ENCODE assay signal across 14 cellular contexts in genomic region chr5:176793736-176794135, GRCh38. TPM values are rescaled to one million over a fixed set of nuclear protein-coding genes. Genes with fewer than 3 reads are reported as not detected.
"Had no signal": no experiment of that assay in that cellular context is flagged by ENCODE, and none has a peak within 500 bp of the region (broad histone marks: within the 10 kb centered on the region; RNA-seq: fewer than 3 reads in every experiment).

No MANE protein-coding gene starts in this region.

- H3K27ac Mint-ChIP-seq: activated CD4-positive, alpha-beta memory T cell treated with anti-CD3 and anti-CD28 coated beads for 36 hours; activated naive CD8-positive, alpha-beta T cell; immature natural killer cell; naive thymus-derived CD4-positive, alpha-beta T cell had no signal

- DNase-seq: activated CD4-positive, alpha-beta memory T cell treated with anti-CD3 and anti-CD28 coated beads for 36 hours; activated effector memory CD4-positive, alpha-beta T cell treated with anti-CD3 and anti-CD28 coated beads, Interleukin-2, amount 50 U/mL, for 16 hours; activated T-cell treated with anti-CD3 and anti-CD28 coated beads, Interleukin-2, amount 50 U/mL, for 4 hours; glutamatergic neuron; immature natural killer cell; left colon; naive thymus-derived CD4-positive, alpha-beta T cell; stimulated activated CD4-positive, alpha-beta T cell treated with anti-CD3 and anti-CD28 coated beads, Interleukin-2, amount 100 ng/mL, for 48 hours; stimulated activated naive CD4-positive, alpha-beta T cell treated with Interleukin-2 at 50 U/mL for 16 hours; T-helper 9 cell had no signal

- H3K9me3 Mint-ChIP-seq: activated CD4-positive, alpha-beta memory T cell treated with anti-CD3 and anti-CD28 coated beads for 36 hours; activated T-cell treated with anti-CD3 and anti-CD28 coated beads, Interleukin-2, amount 50 U/mL, for 4 hours had no signal

- H3K36me3 Mint-ChIP-seq: activated CD4-positive, alpha-beta memory T cell treated with anti-CD3 and anti-CD28 coated beads for 36 hours; activated naive CD8-positive, alpha-beta T cell; immature natural killer cell; naive thymus-derived CD4-positive, alpha-beta T cell had no signal

- H3K4me3 Mint-ChIP-seq: activated CD4-positive, alpha-beta memory T cell treated with anti-CD3 and anti-CD28 coated beads for 36 hours; activated naive CD8-positive, alpha-beta T cell; activated T-cell treated with anti-CD3 and anti-CD28 coated beads, Interleukin-2, amount 50 U/mL, for 4 hours; immature natural killer cell; naive thymus-derived CD4-positive, alpha-beta T cell had no signal

- ATAC-seq: activated T-cell treated with anti-CD3 and anti-CD28 coated beads, Interleukin-2, amount 50 U/mL, for 4 hours; left colon; naive thymus-derived CD4-positive, alpha-beta T cell had no signal

- H3K4me1 Mint-ChIP-seq: immature natural killer cell had no signal

RNA-seq across cellular contexts. Expression of gene UNC5A, which starts 16.6 kb away (rescaled TPM):
- total RNA-seq: activated CD4-positive, alpha-beta memory T cell treated with anti-CD3 and anti-CD28 coated beads for 36 hours; activated T-cell treated with anti-CD3 and anti-CD28 coated beads, Interleukin-2, amount 50 U/mL, for 4 hours; esophagus mucosa; fibroblast of villous mesenchyme; left colon; mononuclear cell; naive thymus-derived CD4-positive, alpha-beta T cell had no signal
- polyA plus RNA-seq: immature natural killer cell; naive thymus-derived CD4-positive, alpha-beta T cell had no signal
